ENCODE assay signal across 8 cellular contexts in the genomic region with DNA sequence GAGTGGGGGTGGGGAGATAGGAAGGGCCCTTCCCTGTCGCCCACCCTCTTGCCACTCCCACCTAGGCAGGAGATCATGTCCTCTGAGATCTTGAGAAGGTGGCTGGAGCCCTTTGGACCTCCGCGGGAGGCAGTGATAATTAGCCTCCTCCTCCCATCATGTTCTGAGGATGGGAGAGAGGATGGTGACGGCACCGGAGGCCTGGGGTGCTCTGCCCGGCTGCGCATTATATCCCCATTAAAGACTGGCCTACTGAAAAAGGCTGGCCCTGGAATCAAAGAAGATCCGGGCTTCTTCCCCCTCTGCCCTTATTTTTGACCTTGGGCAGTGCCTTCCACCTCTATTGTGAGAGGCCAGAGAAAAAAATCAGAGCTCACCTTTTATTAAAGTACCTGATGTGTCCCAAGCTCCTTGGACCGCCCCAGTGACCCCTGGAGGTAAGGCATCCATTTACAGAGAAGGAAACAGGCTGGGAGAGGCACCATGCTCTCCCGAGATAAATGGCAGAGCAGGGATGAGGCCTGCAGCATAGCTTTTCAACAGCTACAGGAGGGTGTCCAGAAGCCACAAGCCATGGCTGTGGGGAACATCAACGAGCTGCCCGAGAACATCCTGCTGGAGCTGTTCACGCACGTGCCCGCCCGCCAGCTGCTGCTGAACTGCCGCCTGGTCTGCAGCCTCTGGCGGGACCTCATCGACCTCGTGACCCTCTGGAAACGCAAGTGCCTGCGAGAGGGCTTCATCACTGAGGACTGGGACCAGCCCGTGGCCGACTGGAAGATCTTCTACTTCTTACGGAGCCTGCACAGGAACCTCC. TPM values are rescaled to one million over a fixed set of nuclear protein-coding genes. Genes with fewer than 3 reads are reported as not detected.
A peak's percentile ranks its signal among the peaks of the same experiment; 100 is the strongest.
DNase-seq lines count a peak whose midpoint lies in the region; ATAC-seq, FAIRE-seq and TF ChIP-seq lines count a peak whose summit lies in the region.

No MANE protein-coding gene starts in this region.

- peaks cover 3% of the 10 kb centered on the region for H4K20me1 ChIP-seq in astrocyte (ENCODE audit: insufficient read depth, low read length)

- H3K4me3 ChIP-seq in astrocyte (ENCODE audit: insufficient read depth, low read depth, low read length) (peak overlapping the region; percentile 50), lower leg skin (ENCODE audit: low read depth, poor library complexity, severe bottlenecking) (peak overlapping the region; percentile 45), transverse colon (peak overlapping the region; percentile 50 to 85 (median 64))

- CTCF ChIA-PET in activated naive CD4-positive, alpha-beta T cell treated with anti-CD3 and anti-CD28 coated beads for 36 hours (lab: Charles Lee) = interaction anchor here (0.6 to 2.9 kb wide), 5 partner anchors 9 to 85 kb away, joined by 3 to 15 read pairs (median 3); no protein-coding TSS in a partner anchor

- peaks cover 17% of the 10 kb centered on the region for H3K4me1 Mint-ChIP-seq in activated naive CD4-positive, alpha-beta T cell treated with anti-CD3 and anti-CD28 coated beads for 36 hours (ENCODE audit: low read depth)
- H3K4me1 Mint-ChIP-seq in astrocyte (ENCODE audit: low read depth, unreplicated experiment) = peaks cover 6% of the 10 kb centered on the region

- H3K9me3 Mint-ChIP-seq in activated naive CD4-positive, alpha-beta T cell treated with anti-CD3 and anti-CD28 coated beads for 36 hours = no peaks in the 10 kb centered on the region
- H3K9me3 Mint-ChIP-seq in astrocyte (ENCODE audit: unreplicated experiment) = no peaks in the 10 kb centered on the region

- peak overlapping the region; percentile 40 for H3K9ac ChIP-seq in astrocyte (ENCODE audit: low read length)

- no peak overlapping the region for H3K27ac ChIP-seq in astrocyte (ENCODE audit: low read depth, low read length)
- peak overlapping the region in 2 of 4 donors; percentile 42 to 43 for H3K27ac ChIP-seq in transverse colon

- TF ChIP-seq POLR2A in lower leg skin (IDR thresholded peaks at IDR 0.05) = no peak
- no peak for TF ChIP-seq POLR2A in transverse colon (IDR thresholded peaks at IDR 0.05)

- no peak for TF ChIP-seq EP300 in transverse colon (IDR thresholded peaks at IDR 0.05; ENCODE audit: low read depth)

- no peaks in the 10 kb centered on the region for H3K36me3 Mint-ChIP-seq in activated naive CD4-positive, alpha-beta T cell treated with anti-CD3 and anti-CD28 coated beads for 36 hours (ENCODE audit: low read depth)
- H3K36me3 Mint-ChIP-seq in astrocyte (ENCODE audit: low read depth, unreplicated experiment) = peaks cover 10% of the 10 kb centered on the region

- ATAC-seq in HG02759 (IDR thresholded peaks at IDR 0.05; ENCODE audit: unreplicated experiment) (no peak), GM19463 (IDR thresholded peaks at IDR 0.05; ENCODE audit: unreplicated experiment) (no peak)

- H3K36me3 ChIP-seq in astrocyte (ENCODE audit: insufficient read depth, low read length) (no peaks in the 10 kb centered on the region), transverse colon (no peaks in the 10 kb centered on the region)

- WGBS in lower leg skin, 2 donors = 61% methylated on average over 25 of the region's 25 CpGs
- WGBS in transverse colon (ENCODE audit: low coverage in 1 of 2), 2 donors = 60% methylated on average over 20 of the region's 25 CpGs; no CpG with 5 or more reads in 1 of the 2 donors

- H3K9me3 ChIP-seq in astrocyte (ENCODE audit: insufficient read depth, low read depth, low read length) = no peaks in the 10 kb centered on the region
- H3K9me3 ChIP-seq in transverse colon = no peaks in the 10 kb centered on the region

- in situ Hi-C loops in transverse colon (cut with MboI; ENCODE audit: low pct_ligation_motif_present in 1 of 4, low pct_unique_long_range_greater_than_20kb in 1 of 4, low sequenced_read_pairs in 3 of 4) = loop anchor here in 1 of 4 donors (5.0 kb wide), 1 partner anchor 62 kb away; no protein-coding TSS in a partner anchor

- no peaks in the 10 kb centered on the region for H3K79me2 ChIP-seq in astrocyte (ENCODE audit: insufficient read depth, low read length)

- intact Hi-C loops in activated naive CD4-positive, alpha-beta T cell treated with anti-CD3 and anti-CD28 coated beads for 36 hours (cut with micrococcal nuclease) = loop anchor here (2.0 kb wide), 1 partner anchor 25 kb away; a partner anchor contains a TSS
- intact Hi-C loops in lower leg skin (cut with DNase I; ENCODE audit: low total_unique reads) = loop anchor here (1.0 kb wide), 1 partner anchor 133 kb away; no protein-coding TSS in a partner anchor
- intact Hi-C loops in transverse colon (cut with DNase I; ENCODE audit: low total_unique reads) = no loop called here

- H3K27ac Mint-ChIP-seq in activated naive CD4-positive, alpha-beta T cell treated with anti-CD3 and anti-CD28 coated beads for 36 hours = no peak overlapping the region
- H3K27ac Mint-ChIP-seq in astrocyte (ENCODE audit: unreplicated experiment) = no peak overlapping the region

- H3K4me1 ChIP-seq in astrocyte (ENCODE audit: insufficient read depth, low read length) (peaks cover 10% of the 10 kb centered on the region), transverse colon (peaks cover 15 to 22% (median 17%) of the 10 kb centered on the region in 4 donors)

- H3K27me3 ChIP-seq in astrocyte (ENCODE audit: insufficient read depth, low read length) (peaks cover 5% of the 10 kb centered on the region), transverse colon (peaks cover 21% of the 10 kb centered on the region)

- H3K27me3 Mint-ChIP-seq in activated naive CD4-positive, alpha-beta T cell treated with anti-CD3 and anti-CD28 coated beads for 36 hours (ENCODE audit: low read depth) = no peaks in the 10 kb centered on the region
- H3K27me3 Mint-ChIP-seq in astrocyte (ENCODE audit: low read depth, unreplicated experiment) = peaks cover 6% of the 10 kb centered on the region

- no peak for DNase-seq in activated naive CD4-positive, alpha-beta T cell treated with anti-CD3 and anti-CD28 coated beads for 36 hours
- no peak for DNase-seq in activated naive CD4-positive, alpha-beta T cell treated with anti-CD3 and anti-CD28 coated beads, Interleukin-2, amount 50 U/mL, for 16 hours
- DNase-seq in astrocyte (ENCODE audit: low read depth) = no peak
- DNase-seq in lower leg skin (ENCODE audit: low spot score in 2 of 2) = no peak
- no peak for DNase-seq in transverse colon
- no peak for DNase-seq in stimulated activated naive CD4-positive, alpha-beta T cell treated with Interleukin-2 at 50 U/mL for 16 hours (lab: John Stamatoyannopoulos, UW)

- FAIRE-seq in astrocyte (lab: Jason Lieb, UNC) = no peak

- no peak for TF ChIP-seq CTCF in astrocyte (IDR thresholded peaks at IDR 0.05; ENCODE audit: insufficient read depth, low read depth, low read length)
- TF ChIP-seq CTCF in lower leg skin (IDR thresholded peaks at IDR 0.05) = no peak
- no peak for TF ChIP-seq CTCF in transverse colon (IDR thresholded peaks at IDR 0.05)

- H2AFZ ChIP-seq in astrocyte (ENCODE audit: low read depth, low read length) = no peak overlapping the region

- peak overlapping the region; percentile 75 for H3K4me3 Mint-ChIP-seq in activated naive CD4-positive, alpha-beta T cell treated with anti-CD3 and anti-CD28 coated beads for 36 hours
- H3K4me3 Mint-ChIP-seq in astrocyte (ENCODE audit: unreplicated experiment) = peak overlapping the region; percentile 82

- peak overlapping the region; percentile 82 for H3K4me2 ChIP-seq in astrocyte (ENCODE audit: low read length)

RNA-seq across cellular contexts. Expression of a gene that starts 0.8 kb away (rescaled TPM):
- total RNA-seq in activated naive CD4-positive, alpha-beta T cell treated with anti-CD3 and anti-CD28 coated beads for 36 hours = 10 to 100 TPM; 21.6 to 23.6 TPM
- total RNA-seq in astrocyte = 31.6 and 34.4 TPM in 2 replicates
- 10 to 100 TPM; 25.0 to 32.3 (median 27.0) TPM for total RNA-seq in lower leg skin
- total RNA-seq in transverse colon = 10 to 100 TPM in 2 of 4 donors, 1 to 10 TPM in 2; 3.2 to 10.5 (median 6.9) TPM

RNA-seq across cellular contexts. Expression of a gene that starts 1.2 kb away (rescaled TPM):
- total RNA-seq in activated naive CD4-positive, alpha-beta T cell treated with anti-CD3 and anti-CD28 coated beads for 36 hours = 1 to 10 TPM in 1 of 2 experiments, under 1 TPM in 1; 0.77 to 1.1 TPM
- 54.9 and 64.0 TPM in 2 replicates for total RNA-seq in astrocyte
- total RNA-seq in lower leg skin = 10 to 100 TPM in 3 of 4 donors, 1 to 10 TPM in 1; 9.1 to 19.5 (median 14.9) TPM
- 1 to 10 TPM in 1 of 4 donors, under 1 TPM in 1, not detected in 2; 0.82 to 3.7 TPM for total RNA-seq in transverse colon

RNA-seq across cellular contexts. Expression of a gene that starts 8.5 kb away (rescaled TPM):
- 10 to 100 TPM; 20.0 to 20.6 TPM for total RNA-seq in activated naive CD4-positive, alpha-beta T cell treated with anti-CD3 and anti-CD28 coated beads for 36 hours
- 9.7 and 9.8 TPM in 2 replicates for total RNA-seq in astrocyte
- total RNA-seq in lower leg skin = 10 to 100 TPM; 14.1 to 18.8 (median 16.7) TPM
- total RNA-seq in transverse colon = 1 to 10 TPM; 4.4 to 8.9 (median 5.2) TPM

RNA-seq across cellular contexts. Expression of a gene that starts 25.5 kb away (rescaled TPM):
- total RNA-seq in activated naive CD4-positive, alpha-beta T cell treated with anti-CD3 and anti-CD28 coated beads for 36 hours = 10 to 100 TPM; 86.7 to 88.3 TPM
- total RNA-seq in astrocyte (29.3 and 30.1 TPM in 2 replicates), lower leg skin (10 to 100 TPM; 22.7 to 40.0 (median 32.5) TPM), transverse colon (10 to 100 TPM in 1 of 4 donors, 1 to 10 TPM in 3; 5.2 to 11.4 (median 7.1) TPM)

RNA-seq across cellular contexts. Expression of a gene that starts 36.0 kb away (rescaled TPM):
- under 1 TPM; 0.26 to 0.30 TPM for total RNA-seq in activated naive CD4-positive, alpha-beta T cell treated with anti-CD3 and anti-CD28 coated beads for 36 hours
- 0.79 and 1.7 TPM in 2 replicates for total RNA-seq in astrocyte
- under 1 TPM in 3 of 4 donors, not detected in 1; 0.15 to 0.52 (median 0.36) TPM for total RNA-seq in lower leg skin
- under 1 TPM in 2 of 4 donors, not detected in 2; 0.14 to 0.16 TPM for total RNA-seq in transverse colon
